ENCODE assay signal across 8 cellular contexts in the genomic region with DNA sequence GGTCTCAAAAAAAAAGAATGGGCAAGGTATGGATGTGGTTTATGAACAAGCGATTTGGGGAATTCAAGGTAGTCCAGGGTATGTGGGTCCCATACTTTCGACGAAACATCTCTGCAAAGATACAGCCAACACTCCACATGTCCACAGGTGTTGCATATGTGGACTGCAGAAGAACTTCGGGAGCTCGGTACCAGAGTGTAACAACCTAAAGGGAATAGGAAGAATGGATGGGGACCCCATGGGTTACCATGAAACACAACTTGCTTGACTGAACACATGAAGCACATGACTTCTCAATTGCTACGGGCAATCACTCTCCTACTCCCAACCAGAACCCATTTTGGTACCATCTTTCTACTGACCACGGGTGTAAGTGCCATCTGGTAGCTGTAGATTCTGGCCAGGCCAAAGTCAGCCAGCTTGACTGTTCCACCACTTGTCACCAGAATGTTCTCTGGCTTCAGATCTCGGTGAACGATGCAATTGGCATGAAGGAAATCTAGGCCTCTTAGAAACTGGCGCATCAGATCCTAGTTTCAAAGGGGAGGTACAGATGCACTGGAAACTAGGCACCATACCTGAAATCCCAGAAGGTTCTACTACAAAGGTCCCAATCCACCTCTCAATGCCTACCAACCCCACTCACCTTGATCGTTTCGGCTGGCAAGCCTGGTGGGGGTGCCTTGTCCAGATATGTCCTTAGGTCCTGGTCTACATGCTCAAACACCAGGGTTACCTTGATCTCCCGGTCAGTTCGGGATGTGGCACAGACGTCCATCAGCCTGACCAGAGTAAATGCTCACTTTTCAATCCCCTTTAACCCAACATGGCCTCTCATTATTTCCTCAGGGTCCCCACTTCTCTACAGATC. TPM values are rescaled to one million over a fixed set of nuclear protein-coding genes. Genes with fewer than 3 reads are reported as not detected.
DNase-seq lines count a peak whose midpoint lies in the region; ATAC-seq and TF ChIP-seq lines count a peak whose summit lies in the region.

No MANE protein-coding gene starts in this region.

- H4K20me1 ChIP-seq in fibroblast of lung (ENCODE audit: control insufficient read depth, extremely low read depth, insufficient read depth, low read length), result no peaks in the 10 kb centered on the region

- H3K9me3 ChIP-seq in fibroblast of lung (ENCODE audit: control insufficient read depth, insufficient read depth, low read depth, low read length), result no peaks in the 10 kb centered on the region
- H3K9me3 ChIP-seq in psoas muscle, result no peaks in the 10 kb centered on the region

- in situ Hi-C loops in GM13977 (cut with MboI; ENCODE audit: low pct_unique_long_range_greater_than_20kb, low sequenced_read_pairs, unreplicated experiment), result no loop called here

- H3K27me3 ChIP-seq in fibroblast of lung (ENCODE audit: control insufficient read depth, insufficient read depth, low read length) (peaks cover 10% of the 10 kb centered on the region), psoas muscle (ENCODE audit: insufficient read depth in 3 of 3, low read length in 2 of 3) (peaks cover 0 to 1% (median 0%) of the 10 kb centered on the region in 3 donors)

- H3K4me3 Mint-ChIP-seq in T-cell, result peak overlapping the region; percentile 89 to 96 (median 89)

- CTCF ChIA-PET in T-cell (lab: Charles Lee), result no interaction called here

- H3K36me3 Mint-ChIP-seq in T-cell, result peaks cover 23% of the 10 kb centered on the region

- H3K4me1 Mint-ChIP-seq in T-cell, result peaks cover 51 to 54% (median 51%) of the 10 kb centered on the region in 3 donors

- no peaks in the 10 kb centered on the region for H3K27me3 Mint-ChIP-seq in T-cell

- DNase-seq in T-cell (no peak), fibroblast of lung (ENCODE audit: low read depth in 2 of 2) (no peak), psoas muscle (no peak), GM13977 (ENCODE audit: low spot score) (no peak), DMS 273 (lab: John Stamatoyannopoulos, UW; ENCODE audit: unreplicated experiment) (no peak)
- no peak for DNase-seq in stimulated activated naive CD4-positive, alpha-beta T cell (lab: John Stamatoyannopoulos, UW)

- H3K27ac Mint-ChIP-seq in T-cell, result peak overlapping the region; percentile 93 to 99

- H3K79me2 ChIP-seq in fibroblast of lung (ENCODE audit: control insufficient read depth, insufficient read depth, low read length), result peaks cover 24% of the 10 kb centered on the region

- H3K4me2 ChIP-seq in fibroblast of lung (ENCODE audit: extremely low read depth, insufficient read depth, low read length), result peak overlapping the region; percentile 93

- no peak for ATAC-seq in T-cell (replicated peaks in 1 of 4)
- ATAC-seq in psoas muscle, result no peak
- ATAC-seq in GM21529 (IDR thresholded peaks at IDR 0.05; ENCODE audit: unreplicated experiment), result no peak

- H3K9ac ChIP-seq in fibroblast of lung (ENCODE audit: insufficient read depth, low read length), result peak overlapping the region; percentile 93

- peak overlapping the region; percentile 83 for H3K4me3 ChIP-seq in GM12875 (ENCODE audit: low read depth, low read length)
- peak overlapping the region; percentile 91 to 96 (median 94) for H3K4me3 ChIP-seq in fibroblast of lung (replicated peaks in 1 of 4; ENCODE audit: control extremely low read depth in 1 of 4, insufficient read depth in 1 of 4, low read depth in 3 of 4, low read length in 4 of 4)
- H3K4me3 ChIP-seq in psoas muscle, result peak overlapping the region; percentile 93

- TF ChIP-seq CTCF in GM12875 (IDR thresholded peaks at IDR 0.05; ENCODE audit: borderline replicate concordance, insufficient read depth, low read depth, low read length), result no peak
- TF ChIP-seq CTCF in fibroblast of lung (conservative IDR thresholded peaks at IDR 0.05 in 1 of 2, IDR thresholded peaks at IDR 0.05 in 1 of 2; ENCODE audit: low read depth in 1 of 2, low read length in 2 of 2), result no peak
- TF ChIP-seq CTCF in psoas muscle (IDR thresholded peaks at IDR 0.05), result no peak
- TF ChIP-seq CTCF in GM13977 (IDR thresholded peaks at IDR 0.05; ENCODE audit: extremely low read depth, insufficient read depth, missing control alignments), result no peak

- intact Hi-C loops in psoas muscle (cut with DNase I), result no loop called here

- H3K4me1 ChIP-seq in fibroblast of lung (ENCODE audit: control insufficient read depth, extremely low read depth, insufficient read depth, low read length), result peaks cover 4% of the 10 kb centered on the region
- peaks cover 24% of the 10 kb centered on the region for H3K4me1 ChIP-seq in psoas muscle

- POLR2A ChIA-PET in T-cell (lab: Charles Lee), result no interaction called here

- H3K36me3 ChIP-seq in fibroblast of lung (ENCODE audit: control insufficient read depth, insufficient read depth, low read length), result peaks cover 15% of the 10 kb centered on the region
- H3K36me3 ChIP-seq in psoas muscle (ENCODE audit: insufficient read depth in 1 of 2, low read depth in 1 of 2), result peaks cover 20 to 51% of the 10 kb centered on the region in 2 donors

- H3K27ac ChIP-seq in fibroblast of lung (ENCODE audit: insufficient read depth, low read length), result peak overlapping the region; percentile 98
- H3K27ac ChIP-seq in psoas muscle, result peak overlapping the region; percentile 96

- H3K9me3 Mint-ChIP-seq in T-cell, result no peaks in the 10 kb centered on the region

- H2AFZ ChIP-seq in fibroblast of lung (ENCODE audit: low read length), result no peak overlapping the region

- 71 to 80% (median 75%) methylated on average over 15 of the region's 15 CpGs for WGBS in psoas muscle, 3 donors

RNA-seq across cellular contexts. Expression of gene CDK4, which starts 1.3 kb away (rescaled TPM):
- 10 to 100 TPM; 24.1 to 53.9 (median 46.2) TPM for total RNA-seq in T-cell
- total RNA-seq in fibroblast of lung, result 183 and 257 TPM in 2 replicates
- polyA plus RNA-seq in fibroblast of lung, result 233 and 324 TPM in 2 replicates
- polyA plus RNA-seq in fibroblast of lung (2012), result 130 and 187 TPM in 2 replicates
- 210 and 282 TPM in 2 replicates for polyA minus RNA-seq in fibroblast of lung (ENCODE audit: low replicate concordance)
- total RNA-seq in psoas muscle, result 10 to 100 TPM; 38.0 to 74.1 (median 53.6) TPM
- polyA plus RNA-seq in psoas muscle, result 100 to 1,000 TPM in 1 of 3 donors, 10 to 100 TPM in 2; 52.8 to 105 (median 56.6) TPM

RNA-seq across cellular contexts. Expression of gene MARCHF9, which starts 4.1 kb away (rescaled TPM):
- 10 to 100 TPM; 45.4 to 72.9 (median 71.7) TPM for total RNA-seq in T-cell
- 2.6 and 3.8 TPM in 2 replicates for total RNA-seq in fibroblast of lung
- 4.8 and 5.6 TPM in 2 replicates for polyA plus RNA-seq in fibroblast of lung
- 5.1 and 5.4 TPM in 2 replicates for polyA plus RNA-seq in fibroblast of lung (2012)
- 4.4 and 7.2 TPM in 2 replicates for polyA minus RNA-seq in fibroblast of lung (ENCODE audit: low replicate concordance)
- 1 to 10 TPM; 7.8 to 9.4 (median 8.8) TPM for total RNA-seq in psoas muscle
- 1 to 10 TPM; 5.7 to 8.8 (median 7.2) TPM for polyA plus RNA-seq in psoas muscle

RNA-seq across cellular contexts. Expression of gene TSPAN31, which starts 6.0 kb away (rescaled TPM):
- total RNA-seq in T-cell (10 to 100 TPM; 12.8 to 25.6 (median 15.5) TPM), fibroblast of lung (55.7 and 99.6 TPM in 2 replicates), psoas muscle (10 to 100 TPM; 14.6 to 21.0 (median 18.8) TPM)
- polyA plus RNA-seq in fibroblast of lung (42.8 and 53.6 TPM in 2 replicates), psoas muscle (10 to 100 TPM; 16.8 to 31.2 (median 23.2) TPM)
- 31.3 and 34.5 TPM in 2 replicates for polyA plus RNA-seq in fibroblast of lung (2012)
- 34.6 and 77.4 TPM in 2 replicates for polyA minus RNA-seq in fibroblast of lung (ENCODE audit: low replicate concordance)

RNA-seq across cellular contexts. Expression of gene AGAP2, which starts 12.3 kb away (rescaled TPM):
- total RNA-seq in T-cell, result 10 to 100 TPM; 43.2 to 74.6 (median 66.4) TPM
- total RNA-seq in fibroblast of lung, result under 0.01 and 0.17 TPM in 2 replicates
- polyA plus RNA-seq in fibroblast of lung, result 0.02 and 0.05 TPM in 2 replicates
- polyA plus RNA-seq in fibroblast of lung (2012), result 0.08 and 0.20 TPM in 2 replicates
- 0.35 TPM in 1 of 2 replicates, not detected in the other for polyA minus RNA-seq in fibroblast of lung (ENCODE audit: low replicate concordance)
- total RNA-seq in psoas muscle, result 1 to 10 TPM; 3.5 to 9.6 (median 5.8) TPM
- polyA plus RNA-seq in psoas muscle, result 1 to 10 TPM; 2.5 to 3.9 (median 2.9) TPM

RNA-seq across cellular contexts. Expression of gene CYP27B1, which starts 16.1 kb away (rescaled TPM):
- total RNA-seq in T-cell (1 to 10 TPM in 3 of 5 donors, under 1 TPM in 2; 0.76 to 2.1 (median 1.2) TPM), fibroblast of lung (under 0.01 and 0.17 TPM in 2 replicates), psoas muscle (under 1 TPM in 3 of 4 donors, not detected in 1; 0.42 to 0.54 (median 0.50) TPM)
- polyA plus RNA-seq in fibroblast of lung (0.26 and 0.29 TPM in 2 replicates), psoas muscle (under 1 TPM in 2 of 3 donors, not detected in 1; 0.06 to 0.10 TPM)
- 0.09 and 0.21 TPM in 2 replicates for polyA plus RNA-seq in fibroblast of lung (2012)
- not detected in 2 replicates for polyA minus RNA-seq in fibroblast of lung (ENCODE audit: low replicate concordance)
